ENCODE assay signal across 17 cellular contexts in the genomic region with DNA sequence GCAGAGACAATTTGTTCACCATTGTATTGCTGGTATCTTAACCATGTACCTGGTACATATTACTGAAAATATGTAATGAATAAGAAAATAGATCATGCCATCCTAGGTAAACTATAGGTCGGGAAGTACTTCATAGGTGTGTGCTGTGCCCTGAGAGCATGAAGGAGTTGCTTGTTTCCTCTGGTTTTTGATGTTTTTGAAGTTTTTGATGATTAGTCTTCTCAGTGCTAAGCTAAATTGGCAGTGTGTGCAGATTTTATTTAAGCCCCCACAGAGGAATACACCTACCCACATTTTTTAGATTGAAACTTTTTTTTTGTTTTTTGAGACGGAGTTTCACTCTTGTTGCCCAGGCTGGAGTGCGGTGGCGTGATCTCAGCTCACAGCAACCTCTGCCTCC. TPM values are rescaled to one million over a fixed set of nuclear protein-coding genes. Genes with fewer than 3 reads are reported as not detected.
A peak's percentile ranks its signal among the peaks of the same experiment; 100 is the strongest.
DNase-seq lines count a peak whose midpoint lies in the region; ATAC-seq, FAIRE-seq and TF ChIP-seq lines count a peak whose summit lies in the region.
"Had no signal": no experiment of that assay in that cellular context is flagged by ENCODE, and none has a peak within 500 bp of the region (broad histone marks: within the 10 kb centered on the region; RNA-seq: fewer than 3 reads in every experiment).

No MANE protein-coding gene starts in this region.

- TF ChIP-seq CTCF in OCI-LY3 (IDR thresholded peaks at IDR 0.05; ENCODE audit: low read depth, low read length) (no peak), GM12878 (IDR thresholded peaks at IDR 0.05 in 2 of 3, conservative IDR thresholded peaks at IDR 0.05 in 1 of 3; ENCODE audit: control insufficient read depth in 2 of 3, extremely low read depth in 1 of 3, insufficient read depth in 1 of 3, low read depth in 3 of 3, low read length in 3 of 3) (no peak)

- H3K9me3 ChIP-seq in OCI-LY3 (ENCODE audit: insufficient read depth, low read length) (no peaks in the 10 kb centered on the region), GM12878 (replicated peaks; ENCODE audit: control insufficient read depth, insufficient read depth, low read length) (no peaks in the 10 kb centered on the region)
- H3K9me3 ChIP-seq: BLaER1 treated with 17β-estradiol and CSF1 and Interleukin-3, amounts not matched to agents 10 nM and 100 nM had no signal

- no peak for ATAC-seq in GM12878
- ATAC-seq in stimulated activated effector memory CD8-positive, alpha-beta T cell treated with anti-CD3 and anti-CD28 coated beads, Interleukin-12 subunit alpha, Interleukin-12 subunit beta, amount 100 ng/mL, for 72 hours, result no peak
- no peak for ATAC-seq in HG02840 (IDR thresholded peaks at IDR 0.05; ENCODE audit: low FRiP score, unreplicated experiment)
- no peak for ATAC-seq in activated T-helper 17 cell treated with anti-CD3 and anti-CD28 coated beads, Interleukin-2, amount 50 U/mL, for 72 hours (replicated peaks)
- ATAC-seq: GM23338, HCT116 had no signal

- 99% methylated on average over 4 of the region's 4 CpGs for WGBS in GM12878 (ENCODE audit: insufficient coverage, insufficient replicate concordance, low lambda C conversion rate, missing lambda C conversion rate)

- H3K4me3 ChIP-seq in OCI-LY3 (ENCODE audit: low read length) (no peak overlapping the region), GM12878 (no peak overlapping the region)
- H3K4me3 ChIP-seq: BLaER1 treated with 17β-estradiol and CSF1 and Interleukin-3, amounts not matched to agents 10 nM and 100 nM; GM23338 had no signal

- H4K20me1 ChIP-seq in OCI-LY3 (ENCODE audit: insufficient read depth, low read length) (peaks cover 24% of the 10 kb centered on the region), GM12878 (ENCODE audit: control insufficient read depth, insufficient read depth) (no peaks in the 10 kb centered on the region)

- intact Hi-C loops in activated naive CD4-positive, alpha-beta T cell treated with anti-CD3 and anti-CD28 coated beads for 36 hours (cut with micrococcal nuclease), result no loop called here
- intact Hi-C loops in GM12878 (cut with micrococcal nuclease; ENCODE audit: unreplicated experiment), result no loop called here

- peaks cover 5% of the 10 kb centered on the region for H3K36me3 Mint-ChIP-seq in activated naive CD4-positive, alpha-beta T cell treated with anti-CD3 and anti-CD28 coated beads, Interleukin-2, amount 50 U/mL, for 24 hours
- H3K36me3 Mint-ChIP-seq in activated naive CD4-positive, alpha-beta T cell treated with anti-CD3 and anti-CD28 coated beads for 36 hours (ENCODE audit: low read depth), result peaks cover 2% of the 10 kb centered on the region
- H3K36me3 Mint-ChIP-seq in stimulated activated effector memory CD8-positive, alpha-beta T cell treated with anti-CD3 and anti-CD28 coated beads, Interleukin-12 subunit alpha, Interleukin-12 subunit beta, amount 100 ng/mL, for 72 hours, result no peaks in the 10 kb centered on the region
- no peaks in the 10 kb centered on the region for H3K36me3 Mint-ChIP-seq in activated T-helper 17 cell treated with anti-CD3 and anti-CD28 coated beads, Interleukin-2, amount 50 U/mL, for 72 hours (ENCODE audit: low read depth)

- no peak for TF ChIP-seq POLR2A in GM12878 (IDR thresholded peaks at IDR 0.05; ENCODE audit: low read depth, low read length)

- H3K9me3 Mint-ChIP-seq in activated naive CD4-positive, alpha-beta T cell treated with anti-CD3 and anti-CD28 coated beads, Interleukin-2, amount 50 U/mL, for 24 hours, result no peaks in the 10 kb centered on the region
- no peaks in the 10 kb centered on the region for H3K9me3 Mint-ChIP-seq in activated naive CD4-positive, alpha-beta T cell treated with anti-CD3 and anti-CD28 coated beads for 36 hours
- no peaks in the 10 kb centered on the region for H3K9me3 Mint-ChIP-seq in stimulated activated effector memory CD8-positive, alpha-beta T cell treated with anti-CD3 and anti-CD28 coated beads, Interleukin-12 subunit alpha, Interleukin-12 subunit beta, amount 100 ng/mL, for 72 hours
- H3K9me3 Mint-ChIP-seq in activated T-helper 17 cell treated with anti-CD3 and anti-CD28 coated beads, Interleukin-2, amount 50 U/mL, for 72 hours, result no peaks in the 10 kb centered on the region
- H3K9me3 Mint-ChIP-seq: GM23338, HFFc6 had no signal

- no peak overlapping the region for H3K4me3 Mint-ChIP-seq in activated naive CD4-positive, alpha-beta T cell treated with anti-CD3 and anti-CD28 coated beads, Interleukin-2, amount 50 U/mL, for 24 hours
- no peak overlapping the region for H3K4me3 Mint-ChIP-seq in activated naive CD4-positive, alpha-beta T cell treated with anti-CD3 and anti-CD28 coated beads for 36 hours
- no peak overlapping the region for H3K4me3 Mint-ChIP-seq in stimulated activated effector memory CD8-positive, alpha-beta T cell treated with anti-CD3 and anti-CD28 coated beads, Interleukin-12 subunit alpha, Interleukin-12 subunit beta, amount 100 ng/mL, for 72 hours
- no peak overlapping the region for H3K4me3 Mint-ChIP-seq in activated T-helper 17 cell treated with anti-CD3 and anti-CD28 coated beads, Interleukin-2, amount 50 U/mL, for 72 hours
- H3K4me3 Mint-ChIP-seq: GM23338, HFFc6 had no signal

- RAD21 ChIA-PET in GM12878 (lab: Charles Lee; ENCODE audit: unreplicated experiment), result interaction anchor here (0.6 to 1.0 kb wide), 3 partner anchors 16 to 250 kb away, joined by 3 read pairs; a partner anchor contains a TSS

- CTCF ChIA-PET in activated naive CD4-positive, alpha-beta T cell treated with anti-CD3 and anti-CD28 coated beads for 36 hours (lab: Charles Lee), result interaction anchor here (0.6 to 1.2 kb wide), 3 partner anchors 11 to 496 kb away, joined by 3 to 4 read pairs (median 3); no protein-coding TSS in a partner anchor
- CTCF ChIA-PET in GM12878 (lab: Yijun Ruan, JAX), result interaction anchor here (0.8 to 1.0 kb wide), 3 partner anchors 15 to 250 kb away, joined by 3 to 5 read pairs (median 4); no protein-coding TSS in a partner anchor

- DNase-seq in activated naive CD4-positive, alpha-beta T cell treated with anti-CD3 and anti-CD28 coated beads for 36 hours, result no peak
- no peak for DNase-seq in GM12878 (ENCODE audit: low read depth, low spot score)
- DNase-seq in stimulated activated effector memory CD8-positive, alpha-beta T cell treated with anti-CD3 and anti-CD28 coated beads, Interleukin-12 subunit alpha, Interleukin-12 subunit beta, amount 100 ng/mL, for 72 hours (ENCODE audit: low spot score in 2 of 2), result no peak
- no peak for DNase-seq in activated CD8-positive, alpha-beta memory T cell treated with anti-CD3 and anti-CD28 coated beads, Interleukin-2, amount 50 U/mL, for 48 hours
- DNase-seq: 8988T, DMS153, DMS79, GDM1, HFFc6 had no signal

- no TSS peak for BruUV-seq in GM12878 (replicated peaks; lab: Mats Ljungman, UMichigan)

- H2AFZ ChIP-seq in OCI-LY3 (ENCODE audit: low read depth, low read length) (no peak overlapping the region), GM12878 (ENCODE audit: control insufficient read depth, low read depth, low read length) (no peak overlapping the region)
- H2AFZ ChIP-seq: GM23338 had no signal

- peak overlapping the region; percentile 38; the same call in 1 of the 2 replicates for H3K4me2 ChIP-seq in OCI-LY3 (ENCODE audit: low read length)
- peak overlapping the region; percentile 27; the same call in 1 of the 2 replicates for H3K4me2 ChIP-seq in GM12878 (ENCODE audit: control insufficient read depth, insufficient read depth)
- H3K4me2 ChIP-seq: BLaER1 treated with 17β-estradiol and CSF1 and Interleukin-3, amounts not matched to agents 10 nM and 100 nM; GM23338 had no signal

- H3K36me3 ChIP-seq in OCI-LY3 (replicated peaks; ENCODE audit: low read depth, low read length), result no peaks in the 10 kb centered on the region
- no peaks in the 10 kb centered on the region for H3K36me3 ChIP-seq in GM12878 (ENCODE audit: control insufficient read depth in 2 of 2, insufficient read depth in 2 of 2, low read length in 1 of 2)

- in situ Hi-C loops in GM12878 (cut with MboI), result no loop called here

- H3K4me1 ChIP-seq in OCI-LY3 (ENCODE audit: low read length) (peaks cover 24% of the 10 kb centered on the region), GM12878 (ENCODE audit: control insufficient read depth, insufficient read depth, low read length) (peaks cover 25% of the 10 kb centered on the region)

- no peak for FAIRE-seq in GM12878 (lab: Jason Lieb, UNC)
- FAIRE-seq: H54 had no signal

- H3K27me3 ChIP-seq in OCI-LY3 (ENCODE audit: low read depth, low read length) (no peaks in the 10 kb centered on the region), GM12878 (replicated peaks in 1 of 2; ENCODE audit: control insufficient read depth in 2 of 2, insufficient read depth in 2 of 2, low read length in 1 of 2) (no peaks in the 10 kb centered on the region)
- H3K27me3 ChIP-seq: BLaER1 treated with 17β-estradiol and CSF1 and Interleukin-3, amounts not matched to agents 10 nM and 100 nM had no signal

- peak overlapping the region; percentile 26 for H3K27ac Mint-ChIP-seq in activated naive CD4-positive, alpha-beta T cell treated with anti-CD3 and anti-CD28 coated beads, Interleukin-2, amount 50 U/mL, for 24 hours
- H3K27ac Mint-ChIP-seq in activated naive CD4-positive, alpha-beta T cell treated with anti-CD3 and anti-CD28 coated beads for 36 hours, result no peak overlapping the region
- H3K27ac Mint-ChIP-seq in stimulated activated effector memory CD8-positive, alpha-beta T cell treated with anti-CD3 and anti-CD28 coated beads, Interleukin-12 subunit alpha, Interleukin-12 subunit beta, amount 100 ng/mL, for 72 hours, result peak overlapping the region; percentile 3
- H3K27ac Mint-ChIP-seq in activated T-helper 17 cell treated with anti-CD3 and anti-CD28 coated beads, Interleukin-2, amount 50 U/mL, for 72 hours, result no peak overlapping the region
- H3K27ac Mint-ChIP-seq: GM23338, HFFc6 had no signal

- TF ChIP-seq RAD21 in GM12878 (IDR thresholded peaks at IDR 0.05; ENCODE audit: insufficient read depth, low read depth, low read length), result no peak

- H3K27ac ChIP-seq in OCI-LY3 (ENCODE audit: low read length) (no peak overlapping the region), GM12878 (ENCODE audit: control insufficient read depth, insufficient read depth) (no peak overlapping the region)
- H3K27ac ChIP-seq: BLaER1 treated with 17β-estradiol and CSF1 and Interleukin-3, amounts not matched to agents 10 nM and 100 nM had no signal

- SMC1A ChIA-PET in GM12878 (lab: Charles Lee; ENCODE audit: uncharacterized antibody, unreplicated experiment), result interaction anchor here (0.9 to 1.9 kb wide), 6 partner anchors 10 to 200 kb away, joined by 3 to 7 read pairs (median 3); no protein-coding TSS in a partner anchor

- peaks cover 23% of the 10 kb centered on the region; the same call in 1 of the 2 replicates for H3K79me2 ChIP-seq in OCI-LY3 (ENCODE audit: low read length)
- H3K79me2 ChIP-seq in GM12878 (ENCODE audit: control insufficient read depth, insufficient read depth, low read length), result peaks cover 24% of the 10 kb centered on the region

- POLR2A ChIA-PET in GM12878 (lab: Charles Lee), result interaction anchor here (1.0 kb wide), 3 partner anchors 16 to 251 kb away, joined by 3 to 8 read pairs (median 3); a partner anchor contains a TSS

- no peaks in the 10 kb centered on the region for H3K27me3 Mint-ChIP-seq in activated naive CD4-positive, alpha-beta T cell treated with anti-CD3 and anti-CD28 coated beads, Interleukin-2, amount 50 U/mL, for 24 hours
- no peaks in the 10 kb centered on the region for H3K27me3 Mint-ChIP-seq in activated naive CD4-positive, alpha-beta T cell treated with anti-CD3 and anti-CD28 coated beads for 36 hours (ENCODE audit: low read depth)
- no peaks in the 10 kb centered on the region for H3K27me3 Mint-ChIP-seq in activated T-helper 17 cell treated with anti-CD3 and anti-CD28 coated beads, Interleukin-2, amount 50 U/mL, for 72 hours

- TF ChIP-seq EP300 in GM12878 (IDR thresholded peaks at IDR 0.05; ENCODE audit: borderline replicate concordance in 1 of 2, control insufficient read depth in 1 of 2, low read depth in 2 of 2, low read length in 2 of 2), result no peak

- peaks cover 61% of the 10 kb centered on the region for H3K4me1 Mint-ChIP-seq in activated naive CD4-positive, alpha-beta T cell treated with anti-CD3 and anti-CD28 coated beads, Interleukin-2, amount 50 U/mL, for 24 hours
- H3K4me1 Mint-ChIP-seq in activated naive CD4-positive, alpha-beta T cell treated with anti-CD3 and anti-CD28 coated beads for 36 hours (ENCODE audit: low read depth), result peaks cover 36% of the 10 kb centered on the region
- peaks cover 39% of the 10 kb centered on the region for H3K4me1 Mint-ChIP-seq in stimulated activated effector memory CD8-positive, alpha-beta T cell treated with anti-CD3 and anti-CD28 coated beads, Interleukin-12 subunit alpha, Interleukin-12 subunit beta, amount 100 ng/mL, for 72 hours
- H3K4me1 Mint-ChIP-seq in activated T-helper 17 cell treated with anti-CD3 and anti-CD28 coated beads, Interleukin-2, amount 50 U/mL, for 72 hours, result peaks cover 13% of the 10 kb centered on the region
- H3K4me1 Mint-ChIP-seq: GM23338 had no signal

- H3K9ac ChIP-seq in OCI-LY3 (ENCODE audit: low read length) (no peak overlapping the region), GM12878 (ENCODE audit: control insufficient read depth, insufficient read depth, low read length) (no peak overlapping the region)
- H3K9ac ChIP-seq: BLaER1 treated with 17β-estradiol and CSF1 and Interleukin-3, amounts not matched to agents 10 nM and 100 nM had no signal

RNA-seq across cellular contexts. Expression of a gene that starts 16.6 kb away (rescaled TPM):
- total RNA-seq in activated naive CD4-positive, alpha-beta T cell treated with anti-CD3 and anti-CD28 coated beads for 36 hours, result 10 to 100 TPM; 33.1 to 38.2 TPM
- 124 and 130 TPM in 2 replicates for total RNA-seq in GM12878 (2013; cell fraction: nucleolus; rRNA removed)
- total RNA-seq in GM12878 (2014; rRNA removed), result 34.8 and 41.7 TPM in 2 replicates
- total RNA-seq in GM12878 (2014; rRNA removed; fragmentation: Illumina TruSeq; extraction: Trizol), result 48.1 and 48.8 TPM in 2 replicates
- total RNA-seq in GM12878 (2021), result 51.9 and 54.7 TPM in 2 replicates
- polyA plus RNA-seq in GM12878 (2011; ENCODE audit: low read depth), result 22.3 TPM
- polyA plus RNA-seq in GM12878 (2011; rRNA removed), result 98.7 and 132 TPM in 2 replicates
- polyA plus RNA-seq in GM12878 (2011; cell fraction: cytosol; rRNA removed), result 62.2 and 66.8 TPM in 2 replicates
- 62.9 and 65.7 TPM in 2 replicates for polyA plus RNA-seq in GM12878 (2011; cell fraction: nucleus; rRNA removed)
- polyA plus RNA-seq in GM12878 (2012), result 26.8 and 38.3 TPM in 2 replicates
- 75.4 and 84.3 TPM in 2 replicates for polyA plus RNA-seq in GM12878 (2014; fragmentation: Illumina TruSeq; extraction: Trizol)
- polyA plus RNA-seq in GM12878 (2014; fragmentation: Nextera tagmentation; extraction: Ambion mirVana), result 10 to 100 TPM; 30.0 to 30.7 TPM
- polyA plus RNA-seq in GM12878 (2014; rRNA removed), result 50.0 and 50.5 TPM in 2 replicates
- polyA plus RNA-seq in GM12878 (2016; fragmentation: Nextera tagmentation; extraction: Ambion mirVana), result 10 to 100 TPM; 38.4 to 44.7 TPM
- 85.3 and 107 TPM in 2 replicates for polyA minus RNA-seq in GM12878 (2011; rRNA and poly(A)+ RNA removed)
- 31.0 and 33.1 TPM in 2 replicates for polyA minus RNA-seq in GM12878 (2011; cell fraction: cytosol; rRNA and poly(A)+ RNA removed)
- polyA minus RNA-seq in GM12878 (2011; cell fraction: nucleus; rRNA and poly(A)+ RNA removed), result 44.4 and 67.5 TPM in 2 replicates
- 10 to 100 TPM; 30.4 to 31.2 TPM for total RNA-seq in activated T-helper 17 cell treated with anti-CD3 and anti-CD28 coated beads, Interleukin-2, amount 50 U/mL, for 72 hours

RNA-seq across cellular contexts. Expression of a gene that starts 17.4 kb away (rescaled TPM):
- total RNA-seq in activated naive CD4-positive, alpha-beta T cell treated with anti-CD3 and anti-CD28 coated beads for 36 hours, result 10 to 100 TPM; 26.6 to 28.0 TPM
- total RNA-seq in GM12878 (2013; cell fraction: nucleolus; rRNA removed), result 139 and 140 TPM in 2 replicates
- 13.6 TPM in 2 replicates for total RNA-seq in GM12878 (2014; rRNA removed)
- total RNA-seq in GM12878 (2014; rRNA removed; fragmentation: Illumina TruSeq; extraction: Trizol), result 15.7 and 17.3 TPM in 2 replicates
- total RNA-seq in GM12878 (2021), result 23.1 and 24.2 TPM in 2 replicates
- polyA plus RNA-seq in GM12878 (2011; ENCODE audit: low read depth), result 4.0 TPM
- polyA plus RNA-seq in GM12878 (2011; rRNA removed), result 18.0 and 18.1 TPM in 2 replicates
- polyA plus RNA-seq in GM12878 (2011; cell fraction: cytosol; rRNA removed), result 12.7 and 15.1 TPM in 2 replicates
- 24.4 and 24.7 TPM in 2 replicates for polyA plus RNA-seq in GM12878 (2011; cell fraction: nucleus; rRNA removed)
- polyA plus RNA-seq in GM12878 (2012), result 5.5 and 5.9 TPM in 2 replicates
- polyA plus RNA-seq in GM12878 (2014; fragmentation: Illumina TruSeq; extraction: Trizol), result 15.0 and 15.1 TPM in 2 replicates
- 1 to 10 TPM in 1 of 2 experiments, under 1 TPM in 1; 0.62 to 1.1 TPM for polyA plus RNA-seq in GM12878 (2014; fragmentation: Nextera tagmentation; extraction: Ambion mirVana)
- 8.8 and 11.9 TPM in 2 replicates for polyA plus RNA-seq in GM12878 (2014; rRNA removed)
- polyA plus RNA-seq in GM12878 (2016; fragmentation: Nextera tagmentation; extraction: Ambion mirVana), result 1 to 10 TPM; 3.2 to 3.9 TPM
- polyA minus RNA-seq in GM12878 (2011; rRNA and poly(A)+ RNA removed), result 41.3 and 42.9 TPM in 2 replicates
- polyA minus RNA-seq in GM12878 (2011; cell fraction: cytosol; rRNA and poly(A)+ RNA removed), result 16.3 and 20.1 TPM in 2 replicates
- polyA minus RNA-seq in GM12878 (2011; cell fraction: nucleus; rRNA and poly(A)+ RNA removed), result 25.4 and 47.7 TPM in 2 replicates
- 10 to 100 TPM; 16.2 to 16.6 TPM for total RNA-seq in activated T-helper 17 cell treated with anti-CD3 and anti-CD28 coated beads, Interleukin-2, amount 50 U/mL, for 72 hours

Comparison
In these comparisons a context has a peak if more than half of its experiments do, and no peak if none do; other contexts are left out.
1. H3K27ac Mint-ChIP-seq: peak in activated naive CD4-positive, alpha-beta T cell treated with anti-CD3 and anti-CD28 coated beads, Interleukin-2, amount 50 U/mL, for 24 hours (single experiment) and stimulated activated effector memory CD8-positive, alpha-beta T cell treated with anti-CD3 and anti-CD28 coated beads, Interleukin-12 subunit alpha, Interleukin-12 subunit beta, amount 100 ng/mL, for 72 hours (single experiment); none in activated naive CD4-positive, alpha-beta T cell treated with anti-CD3 and anti-CD28 coated beads for 36 hours (single experiment) and activated T-helper 17 cell treated with anti-CD3 and anti-CD28 coated beads, Interleukin-2, amount 50 U/mL, for 72 hours (single experiment).